ENCODE assay signal across 1 cellular context in genomic region chr10:102501201-102502028, GRCh38.
TF ChIP-seq lines count a peak whose summit lies in the region.

No MANE protein-coding gene starts in this region.

TF ChIP-seq in H1, 55 proteins besides CTCF, POLR2A, EP300 and RAD21:
- no peak for TF ChIP-seq BRCA1 (IDR thresholded peaks at IDR 0.05; ENCODE audit: low read depth, low read length)
- 0 out of 2 replicates have a peak, but pooled peaks have one; percentile 28 for TF ChIP-seq BACH1 (IDR thresholded peaks at IDR 0.05; ENCODE audit: low read length)
